In genomic region chr2:216081012-216081411, GRCh38 we compare ENCODE assay signal across 8 cellular contexts. TPM values are rescaled to one million over a fixed set of nuclear protein-coding genes. Genes with fewer than 3 reads are reported as not detected.
A peak's percentile ranks its signal among the peaks of the same experiment; 100 is the strongest.
DNase-seq lines count a peak whose midpoint lies in the region; ATAC-seq and TF ChIP-seq lines count a peak whose summit lies in the region.

No MANE protein-coding gene starts in this region.

- H3K4me3 Mint-ChIP-seq in brain = peak overlapping the region; percentile 92 to 99 (median 97)

- no peaks in the 10 kb centered on the region for H3K9me3 ChIP-seq in mononuclear cell (ENCODE audit: low read depth, low read length)

- peaks cover 6% of the 10 kb centered on the region for H3K36me3 Mint-ChIP-seq in brain

- no peaks in the 10 kb centered on the region for H3K79me2 ChIP-seq in ACC112 (ENCODE audit: control insufficient read depth, insufficient read depth, low read length, unreplicated experiment)

- no peaks in the 10 kb centered on the region for H3K36me3 ChIP-seq in ACC112 (ENCODE audit: insufficient read depth, low read length)

- H3K27me3 ChIP-seq in ACC112 (ENCODE audit: insufficient read depth, low read length) = no peaks in the 10 kb centered on the region
- no peaks in the 10 kb centered on the region for H3K27me3 ChIP-seq in mononuclear cell (ENCODE audit: insufficient read depth, low read length)

- H3K4me1 ChIP-seq in ACC112 (ENCODE audit: control insufficient read depth, insufficient read depth, low read length, unreplicated experiment) = peaks cover 5% of the 10 kb centered on the region
- H3K4me1 ChIP-seq in mononuclear cell (ENCODE audit: insufficient read depth, low read length) = peaks cover 57% of the 10 kb centered on the region

- TF ChIP-seq CTCF in brain (conservative IDR thresholded peaks at IDR 0.05) (no peak), GM20000 (IDR thresholded peaks at IDR 0.05; ENCODE audit: extremely low read depth, missing control alignments) (no peak)

- H3K27ac ChIP-seq in ACC112 (ENCODE audit: low read depth, low read length) = no peak overlapping the region

- peaks cover 15% of the 10 kb centered on the region for H3K27me3 Mint-ChIP-seq in brain

- peak; percentile 6 for ATAC-seq in HG03196 (IDR thresholded peaks at IDR 0.05; ENCODE audit: unreplicated experiment)

- no peak for DNase-seq in GM19238 (ENCODE audit: insufficient read length, low spot score)
- DNase-seq in SHP77 treated with DMSO at 0.1 percent for 48 hours (lab: John Stamatoyannopoulos, UW) = no peak
- DNase-seq in activated CD4-positive, alpha-beta T cell treated with anti-CD3 and anti-CD28 coated beads for 1 hour = no peak
- no peak for DNase-seq in GM20000 (ENCODE audit: low spot score)

- peak overlapping the region; percentile 87 for H2AFZ ChIP-seq in ACC112 (ENCODE audit: low read length, unreplicated experiment)

- H3K9me3 Mint-ChIP-seq in brain = no peaks in the 10 kb centered on the region

- peaks cover 79% of the 10 kb centered on the region for H3K4me1 Mint-ChIP-seq in brain

- H3K4me3 ChIP-seq in ACC112 (ENCODE audit: low read depth, low read length) = peak overlapping the region; percentile 91
- peak overlapping the region; percentile 68 for H3K4me3 ChIP-seq in mononuclear cell (ENCODE audit: low read length)

- H3K27ac Mint-ChIP-seq in brain = peak overlapping the region; percentile 97 to 99 (median 99)

RNA-seq across cellular contexts. Expression of gene PECR, which starts 0.6 kb away (rescaled TPM):
- 12.4 TPM for polyA plus RNA-seq in brain (ENCODE audit: insufficient read depth, low read depth, low replicate concordance)
- 8.1 TPM for total RNA-seq in mononuclear cell

RNA-seq across cellular contexts. Expression of gene TMEM169, which starts 0.7 kb away (rescaled TPM):
- polyA plus RNA-seq in brain (ENCODE audit: insufficient read depth, low read depth, low replicate concordance) = 8.2 TPM
- 0.42 TPM for total RNA-seq in mononuclear cell

RNA-seq across cellular contexts. Expression of gene XRCC5, which starts 28.1 kb away (rescaled TPM):
- polyA plus RNA-seq in brain (ENCODE audit: insufficient read depth, low read depth, low replicate concordance) = 271 TPM
- total RNA-seq in mononuclear cell = 132 TPM
